In genomic region chr6:41799517-41799916, GRCh38 we compare ENCODE assay signal across 35 cellular contexts. TPM values are rescaled to one million over a fixed set of nuclear protein-coding genes. Genes with fewer than 3 reads are reported as not detected.
"Had no signal": no experiment of that assay in that cellular context is flagged by ENCODE, and none has a peak within 500 bp of the region (broad histone marks: within the 10 kb centered on the region; RNA-seq: fewer than 3 reads in every experiment).

No MANE protein-coding gene starts in this region.

- H3K27me3 ChIP-seq: adrenal gland, breast epithelium, cardiac muscle cell, colonic mucosa, esophagus muscularis mucosa, foreskin keratinocyte, gastrocnemius medialis, heart left ventricle had no signal

- H3K4me1 ChIP-seq: adrenal gland, breast epithelium, colonic mucosa, foreskin keratinocyte, gastrocnemius medialis had no signal

- H3K4me3 Mint-ChIP-seq: activated CD4-positive, alpha-beta memory T cell treated with anti-CD3 and anti-CD28 coated beads for 36 hours; activated CD4-positive, alpha-beta T cell treated with anti-CD3 and anti-CD28 coated beads for 36 hours; activated CD4-positive, alpha-beta T cell treated with anti-CD3 and anti-CD28 coated beads, Interleukin-2, amount 10 ng/mL, durations not matched to agents 24 days and 14 days; activated CD8-positive, alpha-beta T cell treated with anti-CD3 and anti-CD28 coated beads, Interleukin-2, amount 10 ng/mL, durations not matched to agents 7 days and 5 days; activated naive CD4-positive, alpha-beta T cell treated with anti-CD3 and anti-CD28 coated beads, Interleukin-2, amount 50 U/mL, for 24 hours; activated naive CD8-positive, alpha-beta T cell treated with anti-CD3 and anti-CD28 coated beads for 36 hours; activated naive CD8-positive, alpha-beta T cell treated with anti-CD3 and anti-CD28 coated beads, Interleukin-2, amount 50 U/mL, for 24 hours; activated T-cell treated with anti-CD3 and anti-CD28 coated beads, Interleukin-2, amount 50 U/mL, for 4 hours; activated T-helper 17 cell treated with anti-CD3 and anti-CD28 coated beads, Interleukin-2, amount 50 U/mL, for 72 hours; T-helper 17 cell; T-helper 2 cell treated with Interferon-gamma antibody and Interleukin-4, amounts not matched to agents 5 μg/mL and 100 μg/mL, for 36 hours had no signal

- H3K27ac Mint-ChIP-seq: activated CD4-positive, alpha-beta memory T cell treated with anti-CD3 and anti-CD28 coated beads for 36 hours; activated CD4-positive, alpha-beta T cell treated with anti-CD3 and anti-CD28 coated beads for 36 hours; activated CD4-positive, alpha-beta T cell treated with anti-CD3 and anti-CD28 coated beads, Interleukin-2, amount 10 ng/mL, durations not matched to agents 24 days and 14 days; activated CD8-positive, alpha-beta T cell treated with anti-CD3 and anti-CD28 coated beads, Interleukin-2, amount 10 ng/mL, durations not matched to agents 7 days and 5 days; activated naive CD4-positive, alpha-beta T cell treated with anti-CD3 and anti-CD28 coated beads, Interleukin-2, amount 50 U/mL, for 24 hours; activated naive CD8-positive, alpha-beta T cell treated with anti-CD3 and anti-CD28 coated beads for 36 hours; activated naive CD8-positive, alpha-beta T cell treated with anti-CD3 and anti-CD28 coated beads, Interleukin-2, amount 50 U/mL, for 24 hours; activated T-helper 17 cell treated with anti-CD3 and anti-CD28 coated beads, Interleukin-2, amount 50 U/mL, for 72 hours; T-helper 17 cell; T-helper 2 cell treated with Interferon-gamma antibody and Interleukin-4, amounts not matched to agents 5 μg/mL and 100 μg/mL, for 36 hours had no signal

- H3K36me3 Mint-ChIP-seq: activated naive CD8-positive, alpha-beta T cell treated with anti-CD3 and anti-CD28 coated beads for 36 hours had no signal

- H3K9me3 ChIP-seq: adrenal gland, breast epithelium, colonic mucosa, esophagus muscularis mucosa, gastrocnemius medialis, heart left ventricle had no signal

- H3K4me1 Mint-ChIP-seq: activated naive CD4-positive, alpha-beta T cell treated with anti-CD3 and anti-CD28 coated beads, Interleukin-2, amount 50 U/mL, for 24 hours; activated naive CD8-positive, alpha-beta T cell treated with anti-CD3 and anti-CD28 coated beads for 36 hours; activated T-helper 17 cell treated with anti-CD3 and anti-CD28 coated beads, Interleukin-2, amount 50 U/mL, for 72 hours had no signal

- H3K36me3 ChIP-seq: adrenal gland, breast epithelium, colonic mucosa had no signal

- H3K27ac ChIP-seq: adrenal gland, breast epithelium, cardiac muscle cell, colonic mucosa, esophagus muscularis mucosa, foreskin keratinocyte, gastrocnemius medialis, heart left ventricle had no signal

- H3K27me3 Mint-ChIP-seq: activated CD4-positive, alpha-beta memory T cell treated with anti-CD3 and anti-CD28 coated beads for 36 hours; activated CD4-positive, alpha-beta T cell treated with anti-CD3 and anti-CD28 coated beads for 36 hours; activated CD4-positive, alpha-beta T cell treated with anti-CD3 and anti-CD28 coated beads, Interleukin-2, amount 10 ng/mL, durations not matched to agents 24 days and 14 days; activated naive CD4-positive, alpha-beta T cell treated with anti-CD3 and anti-CD28 coated beads, Interleukin-2, amount 50 U/mL, for 24 hours; activated naive CD8-positive, alpha-beta T cell treated with anti-CD3 and anti-CD28 coated beads for 36 hours; activated naive CD8-positive, alpha-beta T cell treated with anti-CD3 and anti-CD28 coated beads, Interleukin-2, amount 50 U/mL, for 24 hours; activated T-helper 17 cell treated with anti-CD3 and anti-CD28 coated beads, Interleukin-2, amount 50 U/mL, for 72 hours; T-helper 17 cell had no signal

- H3K4me3 ChIP-seq: adrenal gland, breast epithelium, cardiac muscle cell, colonic mucosa, esophagus muscularis mucosa, gastrocnemius medialis, heart left ventricle had no signal

- ATAC-seq: activated CD4-positive, alpha-beta T cell treated with anti-CD3 and anti-CD28 coated beads for 36 hours; activated CD8-positive, alpha-beta T cell treated with anti-CD3 and anti-CD28 coated beads, Interleukin-2, amount 10 ng/mL, durations not matched to agents 7 days and 5 days; activated naive CD8-positive, alpha-beta T cell treated with anti-CD3 and anti-CD28 coated beads, Interleukin-2, amount 50 U/mL, for 24 hours; activated T-cell treated with anti-CD3 and anti-CD28 coated beads, Interleukin-2, amount 50 U/mL, for 4 hours; activated T-helper 17 cell treated with anti-CD3 and anti-CD28 coated beads, Interleukin-2, amount 50 U/mL, for 72 hours; foreskin keratinocyte; gastrocnemius medialis; heart left ventricle; T-helper 17 cell had no signal

- H3K9me3 Mint-ChIP-seq: activated CD4-positive, alpha-beta memory T cell treated with anti-CD3 and anti-CD28 coated beads for 36 hours; activated CD4-positive, alpha-beta T cell treated with anti-CD3 and anti-CD28 coated beads, Interleukin-2, amount 10 ng/mL, durations not matched to agents 24 days and 14 days; activated naive CD4-positive, alpha-beta T cell treated with anti-CD3 and anti-CD28 coated beads, Interleukin-2, amount 50 U/mL, for 24 hours; activated naive CD8-positive, alpha-beta T cell treated with anti-CD3 and anti-CD28 coated beads for 36 hours; activated naive CD8-positive, alpha-beta T cell treated with anti-CD3 and anti-CD28 coated beads, Interleukin-2, amount 50 U/mL, for 24 hours; activated T-cell treated with anti-CD3 and anti-CD28 coated beads, Interleukin-2, amount 50 U/mL, for 4 hours; activated T-helper 17 cell treated with anti-CD3 and anti-CD28 coated beads, Interleukin-2, amount 50 U/mL, for 72 hours; brain; T-helper 2 cell treated with Interferon-gamma antibody and Interleukin-4, amounts not matched to agents 5 μg/mL and 100 μg/mL, for 36 hours had no signal

- DNase-seq: activated CD4-positive, alpha-beta memory T cell treated with anti-CD3 and anti-CD28 coated beads for 36 hours; activated CD4-positive, alpha-beta T cell treated with anti-CD3 and anti-CD28 coated beads for 36 hours; activated CD4-positive, alpha-beta T cell treated with anti-CD3 and anti-CD28 coated beads, Interleukin-2, amount 10 ng/mL, durations not matched to agents 24 days and 14 days; activated CD4-positive, CD25-positive, alpha-beta regulatory T cell; activated CD4-positive, CD25-positive, alpha-beta regulatory T cell treated with anti-CD3 and anti-CD28 coated beads, Interleukin-2, amount 50 U/mL, for 72 hours; activated CD8-positive, alpha-beta T cell treated with anti-CD3 and anti-CD28 coated beads, Interleukin-2, amount 10 ng/mL, durations not matched to agents 7 days and 5 days; activated effector memory CD4-positive, alpha-beta T cell treated with Interleukin-2 at 50 U/mL for 16 hours; activated gamma-delta T cell treated with Interleukin-2 at 50 U/mL for 16 hours; activated naive CD4-positive, alpha-beta T cell treated with Interleukin-2 at 50 U/mL for 16 hours; activated naive CD8-positive, alpha-beta T cell treated with anti-CD3 and anti-CD28 coated beads for 36 hours; activated naive CD8-positive, alpha-beta T cell treated with anti-CD3 and anti-CD28 coated beads, Interleukin-2, amount 50 U/mL, for 24 hours; activated T-cell treated with anti-CD3 and anti-CD28 coated beads, Interleukin-2, amount 50 U/mL, for 4 hours; amygdala; aorta; central memory CD4-positive, alpha-beta T cell; cerebellar nuclear complex; colonic mucosa; effector CD8-positive, alpha-beta T cell; erythroblast; foreskin keratinocyte; gastrocnemius medialis; glutamatergic neuron; heart left ventricle; T-helper 1 cell; T-helper 17 cell; T1000 had no signal

RNA-seq across cellular contexts. Expression of gene PRICKLE4, which starts 18.9 kb away (rescaled TPM):
- total RNA-seq: activated CD4-positive, alpha-beta T cell treated with anti-CD3 and anti-CD28 coated beads for 36 hours; activated CD4-positive, alpha-beta T cell treated with anti-CD3 and anti-CD28 coated beads, Interleukin-2, amount 10 ng/mL, durations not matched to agents 24 days and 14 days; activated naive CD8-positive, alpha-beta T cell treated with anti-CD3 and anti-CD28 coated beads for 36 hours; activated T-cell treated with anti-CD3 and anti-CD28 coated beads, Interleukin-2, amount 50 U/mL, for 4 hours; activated T-helper 17 cell treated with anti-CD3 and anti-CD28 coated beads, Interleukin-2, amount 50 U/mL, for 72 hours; T-helper 17 cell had no signal

RNA-seq across cellular contexts. Expression of gene PGC, which starts 52.3 kb away (rescaled TPM):
- total RNA-seq: activated CD4-positive, alpha-beta memory T cell treated with anti-CD3 and anti-CD28 coated beads for 36 hours; activated CD4-positive, alpha-beta T cell treated with anti-CD3 and anti-CD28 coated beads for 36 hours; activated CD4-positive, alpha-beta T cell treated with anti-CD3 and anti-CD28 coated beads, Interleukin-2, amount 10 ng/mL, durations not matched to agents 24 days and 14 days; activated CD8-positive, alpha-beta T cell treated with anti-CD3 and anti-CD28 coated beads, Interleukin-2, amount 10 ng/mL, durations not matched to agents 7 days and 5 days; activated naive CD8-positive, alpha-beta T cell treated with anti-CD3 and anti-CD28 coated beads for 36 hours; activated T-helper 17 cell treated with anti-CD3 and anti-CD28 coated beads, Interleukin-2, amount 50 U/mL, for 72 hours; cardiac muscle cell; dermis microvascular lymphatic vessel endothelial cell; foreskin keratinocyte; gastrocnemius medialis; heart left ventricle; T-helper 17 cell had no signal
- polyA plus RNA-seq: foreskin keratinocyte had no signal
